29 cellular contexts compared by ENCODE assay signal in genomic region chr6:131656667-131657066, GRCh38. TPM values are rescaled to one million over a fixed set of nuclear protein-coding genes. Genes with fewer than 3 reads are reported as not detected.
DNase-seq lines count a peak whose midpoint lies in the region; ATAC-seq, FAIRE-seq and TF ChIP-seq lines count a peak whose summit lies in the region.
"Had no signal": no experiment of that assay in that cellular context is flagged by ENCODE, and none has a peak within 500 bp of the region (broad histone marks: within the 10 kb centered on the region; RNA-seq: fewer than 3 reads in every experiment).

No MANE protein-coding gene starts in this region.

- H3K9me2 ChIP-seq in DOHH2 (replicated peaks; ENCODE audit: control insufficient read depth, low read length) (no peaks in the 10 kb centered on the region), GM23248 (ENCODE audit: insufficient read depth) (no peaks in the 10 kb centered on the region)

- H3K36me3 ChIP-seq in DOHH2 (ENCODE audit: control insufficient read depth, low read length) (peaks cover 85% of the 10 kb centered on the region), GM23248 (ENCODE audit: low read depth) (no peaks in the 10 kb centered on the region), K562 (ENCODE audit: control insufficient read depth, insufficient read depth, low read length) (peaks cover 44% of the 10 kb centered on the region)
- H3K36me3 ChIP-seq: BE2C, BLaER1 had no signal

- H3K4me1 ChIP-seq in DOHH2 (ENCODE audit: control insufficient read depth, low read length) = peaks cover 31% of the 10 kb centered on the region
- peaks cover 28% of the 10 kb centered on the region for H3K4me1 ChIP-seq in GM23248 (ENCODE audit: insufficient read depth)
- H3K4me1 ChIP-seq in K562 (replicated peaks in 1 of 2; ENCODE audit: control insufficient read depth in 2 of 2, insufficient read depth in 2 of 2, low read length in 2 of 2) = peaks cover 4 to 30% of the 10 kb centered on the region in 2 experiments
- H3K4me1 ChIP-seq: BE2C, BLaER1 had no signal

- H3K9ac ChIP-seq in GM23248 = no peak overlapping the region
- no peak overlapping the region for H3K9ac ChIP-seq in K562 (ENCODE audit: insufficient read depth in 1 of 2, low read depth in 2 of 2, low read length in 2 of 2)
- H3K9ac ChIP-seq: BLaER1 had no signal

- no peak overlapping the region for H3K27ac ChIP-seq in DOHH2 (ENCODE audit: low read depth, low read length)
- H3K27ac ChIP-seq in GM23248 = peak overlapping the region; percentile 79; the same call in 1 of the 2 replicates
- no peak overlapping the region for H3K27ac ChIP-seq in K562 (ENCODE audit: extremely low read depth, low read depth, low read length)
- H3K27ac ChIP-seq: BLaER1 had no signal

- intact Hi-C loops in K562 (cut with micrococcal nuclease) = no loop called here

- H3K27me3 ChIP-seq in DOHH2 (ENCODE audit: control insufficient read depth, low read length) (no peaks in the 10 kb centered on the region), GM23248 (replicated peaks; ENCODE audit: insufficient read depth) (no peaks in the 10 kb centered on the region), K562 (ENCODE audit: control insufficient read depth in 2 of 2, insufficient read depth in 2 of 2, low read length in 2 of 2) (no peaks in the 10 kb centered on the region)
- H3K27me3 ChIP-seq: BE2C, BLaER1 had no signal

- H3K9me3 ChIP-seq in DOHH2 (ENCODE audit: control insufficient read depth, insufficient read depth, low read length) (no peaks in the 10 kb centered on the region), GM23248 (ENCODE audit: low read depth) (no peaks in the 10 kb centered on the region), K562 (replicated peaks; ENCODE audit: control insufficient read depth, insufficient read depth, low read depth, low read length) (no peaks in the 10 kb centered on the region)
- H3K9me3 ChIP-seq: BE2C, BLaER1 had no signal

- BruUV-seq in K562 (replicated peaks; lab: Mats Ljungman, UMichigan) = no TSS peak

- no peak for TF ChIP-seq RAD21 in K562 (CRISPR knock-in tag; conservative IDR thresholded peaks at IDR 0.05 in 1 of 2, IDR thresholded peaks at IDR 0.05 in 1 of 2)

- no peak for TF ChIP-seq EP300 in K562 (IDR thresholded peaks at IDR 0.05; ENCODE audit: low read length)

- in situ Hi-C loops in GM23248 (cut with MboI) (no loop called here), K562 (cut with MboI) (no loop called here)

- POLR2A ChIA-PET in K562 (lab: Yijun Ruan, JAX) = interaction anchor here (0.6 to 3.7 kb wide), 4 partner anchors 9 to 29 kb away, joined by 3 to 18 read pairs (median 4); partner anchors contain the start of gene MED23

- CTCF ChIA-PET in K562 (lab: Yijun Ruan, JAX; ENCODE audit: low intra/inter-chr PET ratio) = no interaction called here

- H3F3A ChIP-seq in DOHH2 (ENCODE audit: control insufficient read depth, insufficient read depth) (no peaks in the 10 kb centered on the region), GM23248 (ENCODE audit: insufficient read depth) (peaks cover 12% of the 10 kb centered on the region)

- no peak for DNase-seq in GM23248
- no peak for DNase-seq in K562 (ENCODE audit: extremely low read depth in 1 of 4, low spot score in 3 of 4)
- no peak for DNase-seq in NCI-H1436 treated with DMSO at 0.1 percent for 48 hours (lab: John Stamatoyannopoulos, UW)
- no peak for DNase-seq in GDM1 (lab: John Stamatoyannopoulos, UW)
- DNase-seq: 8988T; ACHN; BE2C; C1 segment of cervical spinal cord; CD4-positive, alpha-beta memory T cell; CD4-positive, CD25-positive, alpha-beta regulatory T cell; CD8-positive, alpha-beta memory T cell; COR-L47; DMS 273 treated with DMSO at 0.1 percent for 48 hours; DMS153; DMS53; DMS79 treated with DMSO at 0.1 percent for 48 hours; EL; GF-D8 had no signal

- TF ChIP-seq POLR2A in K562 (conservative IDR thresholded peaks at IDR 0.05) = no peak

- H2AFZ ChIP-seq in GM23248 = no peak overlapping the region
- H2AFZ ChIP-seq in K562 (ENCODE audit: low read depth, low read length) = no peak overlapping the region

- 89 to 100% methylated on average over 3 of the region's 3 CpGs for WGBS in GM23248 (ENCODE audit: low coverage in 1 of 2, low lambda C conversion rate in 2 of 2, missing lambda C conversion rate in 2 of 2), 2 experiments
- WGBS in K562 (ENCODE audit: insufficient coverage, low coverage, missing lambda C conversion rate) = 72% methylated on average over 3 of the region's 3 CpGs

- H3K4me3 ChIP-seq in DOHH2 (ENCODE audit: low read length) (no peak overlapping the region), GM23248 (no peak overlapping the region), K562 (no peak overlapping the region)
- H3K4me3 ChIP-seq: BLaER1 had no signal

- FAIRE-seq in K562 (lab: Jason Lieb, UNC) = no peak
- FAIRE-seq: A204.1, GM12891, GM19239 had no signal

- H3K4me2 ChIP-seq in DOHH2 (ENCODE audit: low read length) (peak overlapping the region; percentile 27), GM23248 (ENCODE audit: unreplicated experiment) (no peak overlapping the region), K562 (ENCODE audit: insufficient read depth, low read length) (no peak overlapping the region)
- H3K4me2 ChIP-seq: BLaER1 had no signal

- H3K79me2 ChIP-seq in DOHH2 (ENCODE audit: control insufficient read depth, low read length) (no peaks in the 10 kb centered on the region), GM23248 (ENCODE audit: insufficient read depth) (no peaks in the 10 kb centered on the region), K562 (ENCODE audit: control insufficient read depth, insufficient read depth, low read length) (no peaks in the 10 kb centered on the region)

- no peak for ATAC-seq in K562
- no peak for ATAC-seq in HG03280 (IDR thresholded peaks at IDR 0.05; ENCODE audit: unreplicated experiment)

- H4K20me1 ChIP-seq in DOHH2 (ENCODE audit: control insufficient read depth, insufficient read depth, low read depth, low read length) = no peaks in the 10 kb centered on the region
- H4K20me1 ChIP-seq in GM23248 (ENCODE audit: insufficient read depth) = no peaks in the 10 kb centered on the region
- no peaks in the 10 kb centered on the region for H4K20me1 ChIP-seq in K562 (replicated peaks; ENCODE audit: control insufficient read depth, insufficient read depth, low read length)
- H4K20me1 ChIP-seq: BLaER1 had no signal

- no peaks in the 10 kb centered on the region for H3K9me1 ChIP-seq in K562 (ENCODE audit: control insufficient read depth, insufficient read depth, low read length)

- no peak for TF ChIP-seq CTCF in DOHH2 (IDR thresholded peaks at IDR 0.05; ENCODE audit: low read depth, low read length, poor library complexity, severe bottlenecking)
- TF ChIP-seq CTCF in K562 (IDR thresholded peaks at IDR 0.05 in 2 of 3, conservative IDR thresholded peaks at IDR 0.05 in 1 of 3; ENCODE audit: insufficient read depth in 2 of 3, low read depth in 1 of 3, low read length in 3 of 3) = no peak

RNA-seq across cellular contexts. Expression of gene ENPP3, which starts 19.6 kb away (rescaled TPM):
- not detected in 2 replicates for total RNA-seq in GM23248 (2014; rRNA removed; shearing (Covaris generic))
- not detected in 2 replicates for polyA plus RNA-seq in GM23248 (2016; fragmentation: Nextera tagmentation; extraction: Ambion mirVana)
- 51.5 and 84.3 TPM in 2 replicates for total RNA-seq in K562 (2011; cell fraction: chromatin; rRNA removed; ENCODE audit: low replicate concordance)
- 30.4 and 31.7 TPM in 2 replicates for total RNA-seq in K562 (2011; cell fraction: nucleolus; rRNA removed)
- total RNA-seq in K562 (2011; cell fraction: nucleoplasm; rRNA removed) = 43.2 and 48.7 TPM in 2 replicates
- 14.0 and 18.5 TPM in 2 replicates for total RNA-seq in K562 (2014; rRNA removed)
- 27.1 and 27.9 TPM in 2 replicates for total RNA-seq in K562 (2014; rRNA removed; fragmentation: Illumina TruSeq; extraction: Trizol)
- total RNA-seq in K562 (2015; rRNA removed; fragmentation: Illumina TruSeq; extraction: Trizol) = 20.7 and 23.0 TPM in 2 replicates
- total RNA-seq in K562 (2021) = 17.7 and 22.3 TPM in 2 replicates
- polyA plus RNA-seq in K562 (2011; rRNA removed) = 21.6 and 32.8 TPM in 2 replicates
- 7.3 and 11.4 TPM in 2 replicates for polyA plus RNA-seq in K562 (2011; cell fraction: cytosol; rRNA removed)
- 26.8 and 29.1 TPM in 2 replicates for polyA plus RNA-seq in K562 (2011; cell fraction: nucleus; rRNA removed)
- polyA plus RNA-seq in K562 (2012) = 14.6 and 15.7 TPM in 2 replicates
- polyA plus RNA-seq in K562 (2014; fragmentation: Illumina TruSeq; extraction: Trizol) = 18.1 and 21.6 TPM in 2 replicates
- 10 to 100 TPM; 15.1 to 23.5 TPM for polyA plus RNA-seq in K562 (2014; fragmentation: Nextera tagmentation; extraction: Ambion mirVana)
- 17.4 and 17.8 TPM in 2 replicates for polyA plus RNA-seq in K562 (2014; rRNA removed)
- polyA minus RNA-seq in K562 (2011; rRNA and poly(A)+ RNA removed) = 36.6 and 42.0 TPM in 2 replicates
- 4.6 and 9.1 TPM in 2 replicates for polyA minus RNA-seq in K562 (2011; cell fraction: cytosol; rRNA and poly(A)+ RNA removed)
- polyA minus RNA-seq in K562 (2011; cell fraction: nucleus; rRNA and poly(A)+ RNA removed) = 22.2 and 36.7 TPM in 2 replicates
- total RNA-seq: Daoy, G401 had no signal
- polyA plus RNA-seq: CD14-positive monocyte had no signal

RNA-seq across cellular contexts. Expression of gene MED23, which starts 28.6 kb away (rescaled TPM):
- 35.7 and 39.3 TPM in 2 replicates for total RNA-seq in GM23248 (2014; rRNA removed; shearing (Covaris generic))
- polyA plus RNA-seq in GM23248 (2016; fragmentation: Nextera tagmentation; extraction: Ambion mirVana) (15.1 and 16.9 TPM in 2 replicates), K562 (2011; rRNA removed) (61.2 and 66.2 TPM in 2 replicates), K562 (2014; fragmentation: Illumina TruSeq; extraction: Trizol) (24.0 and 28.6 TPM in 2 replicates), K562 (2014; fragmentation: Nextera tagmentation; extraction: Ambion mirVana) (10 to 100 TPM; 13.7 to 20.0 TPM), K562 (2014; rRNA removed) (22.8 and 25.2 TPM in 2 replicates)
- 76.0 and 208 TPM in 2 replicates for total RNA-seq in K562 (2011; cell fraction: chromatin; rRNA removed; ENCODE audit: low replicate concordance)
- total RNA-seq in K562 (2011; cell fraction: nucleolus; rRNA removed) = 27.5 and 37.9 TPM in 2 replicates
- total RNA-seq in K562 (2011; cell fraction: nucleoplasm; rRNA removed) = 64.8 and 77.9 TPM in 2 replicates
- total RNA-seq in K562 (2014; rRNA removed) (19.7 and 20.5 TPM in 2 replicates), K562 (2014; rRNA removed; fragmentation: Illumina TruSeq; extraction: Trizol) (37.1 and 38.5 TPM in 2 replicates), K562 (2015; rRNA removed; fragmentation: Illumina TruSeq; extraction: Trizol) (34.6 and 40.3 TPM in 2 replicates), K562 (2021) (27.1 and 27.2 TPM in 2 replicates)
- 15.9 and 32.1 TPM in 2 replicates for polyA plus RNA-seq in K562 (2011; cell fraction: cytosol; rRNA removed)
- polyA plus RNA-seq in K562 (2011; cell fraction: nucleus; rRNA removed) = 111 and 216 TPM in 2 replicates
- 12.4 and 12.6 TPM in 2 replicates for polyA plus RNA-seq in K562 (2012)
- 83.5 and 98.6 TPM in 2 replicates for polyA minus RNA-seq in K562 (2011; rRNA and poly(A)+ RNA removed)
- 21.8 and 27.6 TPM in 2 replicates for polyA minus RNA-seq in K562 (2011; cell fraction: cytosol; rRNA and poly(A)+ RNA removed)
- polyA minus RNA-seq in K562 (2011; cell fraction: nucleus; rRNA and poly(A)+ RNA removed) = 58.7 and 124 TPM in 2 replicates

RNA-seq across cellular contexts. Expression of gene OR2A4, which starts 44.5 kb away (rescaled TPM):
- total RNA-seq in GM23248 (2014; rRNA removed; shearing (Covaris generic)) = not detected in 2 replicates
- polyA plus RNA-seq in GM23248 (2016; fragmentation: Nextera tagmentation; extraction: Ambion mirVana) (not detected in 2 replicates), K562 (2011; rRNA removed) (not detected in 2 replicates), K562 (2014; fragmentation: Illumina TruSeq; extraction: Trizol) (0.06 TPM in 1 of 2 replicates, not detected in the other), K562 (2014; fragmentation: Nextera tagmentation; extraction: Ambion mirVana) (under 1 TPM; 0.21 to 0.25 TPM), K562 (2014; rRNA removed) (not detected in 2 replicates)
- total RNA-seq in K562 (2011; cell fraction: chromatin; rRNA removed; ENCODE audit: low replicate concordance) = not detected in 2 replicates
- total RNA-seq in K562 (2011; cell fraction: nucleolus; rRNA removed) = not detected in 2 replicates
- not detected in 2 replicates for total RNA-seq in K562 (2011; cell fraction: nucleoplasm; rRNA removed)
- total RNA-seq in K562 (2014; rRNA removed) (not detected in 2 replicates), K562 (2014; rRNA removed; fragmentation: Illumina TruSeq; extraction: Trizol) (not detected in 2 replicates), K562 (2015; rRNA removed; fragmentation: Illumina TruSeq; extraction: Trizol) (not detected in 2 replicates), K562 (2021) (not detected in 2 replicates)
- polyA plus RNA-seq in K562 (2011; cell fraction: cytosol; rRNA removed) = not detected in 2 replicates
- polyA plus RNA-seq in K562 (2011; cell fraction: nucleus; rRNA removed) = 0.10 TPM in 1 of 2 replicates, not detected in the other
- polyA plus RNA-seq in K562 (2012) = 0.15 and 0.42 TPM in 2 replicates
- polyA minus RNA-seq in K562 (2011; rRNA and poly(A)+ RNA removed) = not detected in 2 replicates
- polyA minus RNA-seq in K562 (2011; cell fraction: cytosol; rRNA and poly(A)+ RNA removed) = not detected in 2 replicates
- not detected in 2 replicates for polyA minus RNA-seq in K562 (2011; cell fraction: nucleus; rRNA and poly(A)+ RNA removed)
- total RNA-seq: A673; CD4-positive, alpha-beta memory T cell; CD4-positive, CD25-positive, alpha-beta regulatory T cell; CD8-positive, alpha-beta memory T cell; Daoy; G401 had no signal
- polyA plus RNA-seq: CD14-positive monocyte; CD4-positive, alpha-beta memory T cell; CD4-positive, CD25-positive, alpha-beta regulatory T cell; CD8-positive, alpha-beta memory T cell had no signal

RNA-seq across cellular contexts. Expression of gene CTAGE9, which starts 54.1 kb away (rescaled TPM):
- not detected in 2 replicates for total RNA-seq in GM23248 (2014; rRNA removed; shearing (Covaris generic))
- polyA plus RNA-seq in GM23248 (2016; fragmentation: Nextera tagmentation; extraction: Ambion mirVana) (not detected in 2 replicates), K562 (2011; rRNA removed) (not detected in 2 replicates), K562 (2014; fragmentation: Illumina TruSeq; extraction: Trizol) (not detected in 2 replicates), K562 (2014; fragmentation: Nextera tagmentation; extraction: Ambion mirVana) (not detected), K562 (2014; rRNA removed) (not detected in 2 replicates)
- total RNA-seq in K562 (2011; cell fraction: chromatin; rRNA removed; ENCODE audit: low replicate concordance) = 0.18 TPM in 1 of 2 replicates, not detected in the other
- not detected in 2 replicates for total RNA-seq in K562 (2011; cell fraction: nucleolus; rRNA removed)
- total RNA-seq in K562 (2011; cell fraction: nucleoplasm; rRNA removed) = not detected in 2 replicates
- total RNA-seq in K562 (2014; rRNA removed) (not detected in 2 replicates), K562 (2014; rRNA removed; fragmentation: Illumina TruSeq; extraction: Trizol) (not detected in 2 replicates), K562 (2015; rRNA removed; fragmentation: Illumina TruSeq; extraction: Trizol) (not detected in 2 replicates), K562 (2021) (not detected in 2 replicates)
- polyA plus RNA-seq in K562 (2011; cell fraction: cytosol; rRNA removed) = not detected in 2 replicates
- polyA plus RNA-seq in K562 (2011; cell fraction: nucleus; rRNA removed) = not detected in 2 replicates
- 0.13 and 0.14 TPM in 2 replicates for polyA plus RNA-seq in K562 (2012)
- polyA minus RNA-seq in K562 (2011; rRNA and poly(A)+ RNA removed) = not detected in 2 replicates
- polyA minus RNA-seq in K562 (2011; cell fraction: cytosol; rRNA and poly(A)+ RNA removed) = not detected in 2 replicates
- not detected in 2 replicates for polyA minus RNA-seq in K562 (2011; cell fraction: nucleus; rRNA and poly(A)+ RNA removed)
- total RNA-seq: A673; CD4-positive, alpha-beta memory T cell; CD4-positive, CD25-positive, alpha-beta regulatory T cell; CD8-positive, alpha-beta memory T cell; Daoy; G401 had no signal
- polyA plus RNA-seq: AG04450; CD14-positive monocyte; CD4-positive, alpha-beta memory T cell; CD4-positive, CD25-positive, alpha-beta regulatory T cell; CD8-positive, alpha-beta memory T cell had no signal

Comparison
In these comparisons a context has a peak if more than half of its experiments do, and no peak if none do; other contexts are left out.
1. RNA of gene ENPP3, which starts 19.6 kb away (total RNA-seq): 14.0 to 84.3 TPM in K562; not detected in GM23248; every median in the first group is over 10 times any median in the second.